Comparison of ENCODE assay signal across 11 cellular contexts in the genomic region with DNA sequence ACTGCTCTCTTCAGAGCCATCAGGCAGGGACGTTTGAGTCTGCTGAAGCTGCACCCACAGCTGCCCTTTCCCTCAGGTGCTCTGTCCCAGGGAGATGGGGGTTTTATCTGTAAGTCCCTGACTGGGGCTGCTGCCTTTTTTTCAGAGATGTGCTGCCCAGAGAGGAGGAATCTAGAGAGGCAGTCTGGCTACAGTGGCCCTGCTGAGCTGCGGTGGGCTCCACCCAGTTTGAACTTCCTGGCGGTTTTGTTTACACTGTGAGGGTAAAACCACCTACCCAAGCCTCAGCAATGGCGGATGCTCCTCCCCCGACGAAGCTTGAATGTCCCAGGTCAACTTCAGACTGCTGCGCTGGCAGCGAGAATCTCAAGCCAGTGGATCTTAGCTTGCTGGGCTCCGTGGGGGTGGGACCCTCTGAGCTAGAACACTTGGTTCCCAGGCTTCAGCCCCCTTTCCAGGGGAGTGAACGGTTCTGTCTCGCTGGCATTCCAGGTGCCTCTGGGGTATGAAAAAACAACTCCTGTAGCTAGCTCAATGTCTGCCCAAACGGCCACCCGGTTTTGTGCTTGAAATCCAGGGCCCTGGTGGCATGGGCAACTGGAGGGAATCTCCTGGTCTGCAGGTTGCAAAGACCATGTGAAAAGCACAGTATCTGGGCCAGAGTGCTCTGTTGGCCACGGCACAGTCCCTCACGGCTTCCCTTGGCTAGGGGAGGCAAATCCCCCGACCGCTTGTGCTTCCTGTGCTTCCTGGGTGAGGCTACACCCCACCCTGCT. TPM values are rescaled to one million over a fixed set of nuclear protein-coding genes. Genes with fewer than 3 reads are reported as not detected.
DNase-seq lines count a peak whose midpoint lies in the region; ATAC-seq and TF ChIP-seq lines count a peak whose summit lies in the region.
"Had no signal": no experiment of that assay in that cellular context is flagged by ENCODE, and none has a peak within 500 bp of the region (broad histone marks: within the 10 kb centered on the region; RNA-seq: fewer than 3 reads in every experiment).

No MANE protein-coding gene starts in this region.

- H4K5ac ChIP-seq in mesendoderm (ENCODE audit: low read length): no peak overlapping the region

- no peaks in the 10 kb centered on the region for H3K79me1 ChIP-seq in mesendoderm (ENCODE audit: low read length)

- H3K27ac ChIP-seq in right atrium auricular region (no peak overlapping the region), mesendoderm (ENCODE audit: low read depth, low read length) (peak overlapping the region; percentile 14), stomach (peak overlapping the region in 1 of 5 donors; percentile 19), coronary artery (no peak overlapping the region)
- H3K27ac ChIP-seq: SJSA1 had no signal

- H3K9ac ChIP-seq in mesendoderm (ENCODE audit: low read length): no peak overlapping the region

- H2BK5ac ChIP-seq in mesendoderm (ENCODE audit: low read length): peak overlapping the region; percentile 23

- no peak overlapping the region for H2AK5ac ChIP-seq in mesendoderm (ENCODE audit: low read length)

- H3K9me3 Mint-ChIP-seq in endothelial cell (ENCODE audit: unreplicated experiment): peaks cover 3% of the 10 kb centered on the region

- no peak overlapping the region for H3K4me3 Mint-ChIP-seq in endothelial cell (ENCODE audit: unreplicated experiment)

- DNase-seq in Right ventricle myocardium superior (peak; percentile 49), right atrium auricular region (ENCODE audit: low spot score) (no peak), mesendoderm (peak; percentile 57), stomach (peak; percentile 43), coronary artery (ENCODE audit: low spot score) (no peak), endothelial cell (ENCODE audit: low spot score) (no peak)
- DNase-seq in activated CD8-positive, alpha-beta memory T cell treated with anti-CD3 and anti-CD28 coated beads, Interleukin-2, amount 50 U/mL, for 24 hours (ENCODE audit: extremely low read depth): peak; percentile 40
- DNase-seq: trophoblast cell had no signal

- H3K23ac ChIP-seq in mesendoderm (ENCODE audit: low read length): peak overlapping the region; percentile 83

- peaks cover 0 to 6% of the 10 kb centered on the region in 2 donors for H3K9me3 ChIP-seq in right atrium auricular region
- H3K9me3 ChIP-seq in stomach: no peaks in the 10 kb centered on the region
- H3K9me3 ChIP-seq: SJSA1 had no signal

- no peak overlapping the region for H3K4me2 ChIP-seq in mesendoderm (ENCODE audit: low read length)

- H3K4me3 ChIP-seq in right atrium auricular region (no peak overlapping the region), mesendoderm (ENCODE audit: low read length) (no peak overlapping the region), stomach (no peak overlapping the region), coronary artery (no peak overlapping the region)
- H3K4me3 ChIP-seq: SJSA1 had no signal

- no peaks in the 10 kb centered on the region for H3K27me3 Mint-ChIP-seq in endothelial cell (ENCODE audit: unreplicated experiment)

- H3K4ac ChIP-seq in mesendoderm (ENCODE audit: low read depth, low read length): no peak overlapping the region

- no peak for TF ChIP-seq EP300 in stomach (IDR thresholded peaks at IDR 0.05)

- no peaks in the 10 kb centered on the region for H3K4me1 ChIP-seq in right atrium auricular region
- H3K4me1 ChIP-seq in mesendoderm (ENCODE audit: control insufficient read depth, low read depth, low read length): no peaks in the 10 kb centered on the region
- H3K4me1 ChIP-seq in stomach: peaks cover 0 to 7% (median 0%) of the 10 kb centered on the region in 4 donors
- H3K4me1 ChIP-seq: SJSA1 had no signal

- WGBS in mesendoderm (ENCODE audit: extremely low coverage, insufficient coverage, low lambda C conversion rate): no CpG with 5 or more reads among the region's 17 CpGs
- 49 to 59% (median 54%) methylated on average over 16 to 17 of the region's 17 CpGs for WGBS in stomach, 5 donors

- no peak for TF ChIP-seq CTCF in right atrium auricular region (IDR thresholded peaks at IDR 0.05)
- no peak for TF ChIP-seq CTCF in stomach (IDR thresholded peaks at IDR 0.05)
- no peak for TF ChIP-seq CTCF in coronary artery (IDR thresholded peaks at IDR 0.05)
- TF ChIP-seq CTCF in endothelial cell (IDR thresholded peaks at IDR 0.05; ENCODE audit: unreplicated experiment): no peak

- H3K36me3 Mint-ChIP-seq in endothelial cell (ENCODE audit: low read depth, unreplicated experiment): no peaks in the 10 kb centered on the region

- no peak overlapping the region for H2BK15ac ChIP-seq in mesendoderm (replicated peaks; ENCODE audit: low read depth)

- peak overlapping the region; percentile 35 for H3K56ac ChIP-seq in mesendoderm (ENCODE audit: low read length)

- no peaks in the 10 kb centered on the region for H3K79me2 ChIP-seq in mesendoderm (ENCODE audit: control insufficient read depth, insufficient read depth, low read length)

- no peak for ATAC-seq in Right ventricle myocardium superior (ENCODE audit: poor library complexity)
- no peak for ATAC-seq in HG03469 (IDR thresholded peaks at IDR 0.05; ENCODE audit: unreplicated experiment)
- ATAC-seq: heart left ventricle had no signal

- intact Hi-C loops in Right ventricle myocardium superior (cut with DNase I): no loop called here
- intact Hi-C loops in stomach (cut with DNase I; ENCODE audit: low total_unique reads): no loop called here

- TF ChIP-seq POLR2A in stomach (IDR thresholded peaks at IDR 0.05): no peak

- H3K27me3 ChIP-seq in right atrium auricular region (no peaks in the 10 kb centered on the region), mesendoderm (ENCODE audit: insufficient read depth, low read length, poor library complexity) (no peaks in the 10 kb centered on the region), stomach (no peaks in the 10 kb centered on the region)
- H3K27me3 ChIP-seq: heart left ventricle, SJSA1 had no signal

- no peak overlapping the region for H3K18ac ChIP-seq in mesendoderm (ENCODE audit: low read length)

- H4K8ac ChIP-seq in mesendoderm (ENCODE audit: low read depth, low read length): no peak overlapping the region

- H2BK120ac ChIP-seq in mesendoderm (ENCODE audit: low read depth, low read length): no peak overlapping the region

- H3K36me3 ChIP-seq in right atrium auricular region (no peaks in the 10 kb centered on the region), mesendoderm (ENCODE audit: control insufficient read depth, insufficient read depth, low read length) (no peaks in the 10 kb centered on the region), stomach (no peaks in the 10 kb centered on the region)
- H3K36me3 ChIP-seq: heart left ventricle, SJSA1 had no signal

- no peak overlapping the region for H3K27ac Mint-ChIP-seq in endothelial cell (ENCODE audit: unreplicated experiment)

- no peaks in the 10 kb centered on the region for H3K4me1 Mint-ChIP-seq in endothelial cell (ENCODE audit: unreplicated experiment)

RNA-seq across cellular contexts. Expression of a gene that starts 21.1 kb away (rescaled TPM):
- 67.4 TPM for total RNA-seq in Right ventricle myocardium superior
- 10 to 100 TPM; 55.1 to 94.3 TPM for total RNA-seq in right atrium auricular region
- polyA plus RNA-seq in mesendoderm (2013, experiment 1 of 2): 47.2 TPM
- 46.4 TPM for polyA plus RNA-seq in mesendoderm (2013, experiment 2 of 2)
- total RNA-seq in stomach: 10 to 100 TPM in 4 of 5 donors, 1 to 10 TPM in 1; 3.8 to 31.0 (median 18.1) TPM
- polyA plus RNA-seq in stomach: 1 to 10 TPM; 4.1 to 9.7 (median 4.6) TPM
- total RNA-seq in endothelial cell (ENCODE audit: unreplicated experiment): 82.4 TPM

Comparison
In these comparisons a context has a peak if more than half of its experiments do, and no peak if none do; other contexts are left out.
1. DNase-seq: peak in Right ventricle myocardium superior (single experiment), activated CD8-positive, alpha-beta memory T cell treated with anti-CD3 and anti-CD28 coated beads, Interleukin-2, amount 50 U/mL, for 24 hours (single experiment), mesendoderm (single experiment) and stomach (single experiment); none in right atrium auricular region (single experiment), coronary artery (single experiment) and endothelial cell (single experiment).